ENCODE assay signal across 29 cellular contexts in the genomic region with DNA sequence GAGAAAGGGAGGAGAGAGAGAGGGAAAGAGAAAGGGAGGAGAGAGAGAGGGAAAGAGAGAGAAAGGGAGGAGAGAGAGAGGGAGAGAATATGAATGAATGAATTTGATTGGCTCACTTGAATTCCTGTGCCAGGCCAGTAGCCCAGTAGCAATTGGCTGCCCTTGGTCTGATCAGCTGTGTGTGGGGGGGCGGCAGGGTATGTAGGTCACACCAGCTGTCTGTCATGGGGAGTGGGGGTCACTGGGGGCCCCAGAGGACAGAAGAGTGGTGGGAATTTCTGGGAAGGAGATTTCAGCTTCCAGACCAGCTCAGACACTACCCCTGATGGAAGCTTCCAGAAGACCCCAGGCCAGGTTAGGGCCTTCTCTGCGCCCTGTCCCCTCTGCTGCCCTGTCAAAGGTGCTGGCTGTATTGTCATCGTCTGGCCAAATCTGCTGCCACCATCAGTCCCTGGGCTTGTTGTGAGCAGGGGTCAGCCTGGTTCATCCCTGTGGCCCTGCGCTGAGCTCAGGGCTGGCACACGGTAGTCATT. TPM values are rescaled to one million over a fixed set of nuclear protein-coding genes. Genes with fewer than 3 reads are reported as not detected.
"Had no signal": no experiment of that assay in that cellular context is flagged by ENCODE, and none has a peak within 500 bp of the region (broad histone marks: within the 10 kb centered on the region; RNA-seq: fewer than 3 reads in every experiment).

No MANE protein-coding gene starts in this region.

- ATAC-seq: activated T-cell treated with anti-CD3 and anti-CD28 coated beads, Interleukin-2, amount 50 U/mL, for 4 hours; body of pancreas; T-helper 17 cell had no signal

- H3K36me3 Mint-ChIP-seq: activated CD4-positive, alpha-beta memory T cell treated with anti-CD3 and anti-CD28 coated beads for 36 hours; activated naive CD8-positive, alpha-beta T cell treated with anti-CD3 and anti-CD28 coated beads, Interleukin-2, amount 10 ng/mL, durations not matched to agents 7 days and 5 days had no signal

- H3K27ac ChIP-seq: ascending aorta, body of pancreas, KMS-11 had no signal

- H3K4me3 Mint-ChIP-seq: activated B cell treated with CpG ODN at 0.5 μM for 24 hours; activated CD4-positive, alpha-beta memory T cell treated with anti-CD3 and anti-CD28 coated beads for 36 hours; activated CD4-positive, alpha-beta T cell treated with anti-CD3 and anti-CD28 coated beads, Interleukin-2, amount 10 ng/mL, durations not matched to agents 24 days and 14 days; activated naive CD8-positive, alpha-beta T cell treated with anti-CD3 and anti-CD28 coated beads, Interleukin-2, amount 10 ng/mL, durations not matched to agents 7 days and 5 days; activated T-cell treated with anti-CD3 and anti-CD28 coated beads, Interleukin-2, amount 50 U/mL, for 4 hours; T-helper 17 cell had no signal

- H3K27ac Mint-ChIP-seq: activated B cell treated with CpG ODN at 0.5 μM for 24 hours; activated CD4-positive, alpha-beta memory T cell treated with anti-CD3 and anti-CD28 coated beads for 36 hours; activated CD4-positive, alpha-beta T cell treated with anti-CD3 and anti-CD28 coated beads, Interleukin-2, amount 10 ng/mL, durations not matched to agents 24 days and 14 days; activated naive CD8-positive, alpha-beta T cell treated with anti-CD3 and anti-CD28 coated beads, Interleukin-2, amount 10 ng/mL, durations not matched to agents 7 days and 5 days; T-helper 17 cell had no signal

- H3K4me1 ChIP-seq: ascending aorta had no signal

- H3K9me3 ChIP-seq: ascending aorta, body of pancreas had no signal

- H3K4me1 Mint-ChIP-seq: activated B cell treated with CpG ODN at 0.5 μM for 24 hours; activated CD4-positive, alpha-beta T cell treated with anti-CD3 and anti-CD28 coated beads, Interleukin-2, amount 10 ng/mL, durations not matched to agents 24 days and 14 days; activated naive CD8-positive, alpha-beta T cell treated with anti-CD3 and anti-CD28 coated beads, Interleukin-2, amount 10 ng/mL, durations not matched to agents 7 days and 5 days had no signal

- H3K9me3 Mint-ChIP-seq: activated B cell treated with CpG ODN at 0.5 μM for 24 hours; activated CD4-positive, alpha-beta memory T cell treated with anti-CD3 and anti-CD28 coated beads for 36 hours; activated CD4-positive, alpha-beta T cell treated with anti-CD3 and anti-CD28 coated beads, Interleukin-2, amount 10 ng/mL, durations not matched to agents 24 days and 14 days; activated naive CD8-positive, alpha-beta T cell treated with anti-CD3 and anti-CD28 coated beads, Interleukin-2, amount 10 ng/mL, durations not matched to agents 7 days and 5 days; activated T-cell treated with anti-CD3 and anti-CD28 coated beads, Interleukin-2, amount 50 U/mL, for 4 hours had no signal

- H3K27me3 ChIP-seq: ascending aorta, body of pancreas had no signal

- DNase-seq: activated B cell treated with CpG ODN at 0.5 μM for 24 hours; activated CD4-positive, alpha-beta memory T cell treated with anti-CD3 and anti-CD28 coated beads for 36 hours; activated CD4-positive, alpha-beta T cell treated with anti-CD3 and anti-CD28 coated beads for 1 hour; activated CD4-positive, alpha-beta T cell treated with anti-CD3 and anti-CD28 coated beads, Interleukin-2, amount 10 ng/mL, durations not matched to agents 24 days and 14 days; activated CD8-positive, alpha-beta memory T cell treated with anti-CD3 and anti-CD28 coated beads for 24 hours; activated gamma-delta T cell; activated naive CD4-positive, alpha-beta T cell treated with anti-CD3 and anti-CD28 coated beads, Interleukin-2, amount 50 U/mL, for 16 hours; activated naive CD8-positive, alpha-beta T cell treated with anti-CD3 and anti-CD28 coated beads, Interleukin-2, amount 10 ng/mL, durations not matched to agents 7 days and 5 days; activated T-cell treated with anti-CD3 and anti-CD28 coated beads, Interleukin-2, amount 50 U/mL, for 4 hours; body of pancreas; NCI-H1092; NCI-H1417 treated with DMSO at 0.1 percent for 48 hours; NCI-H1694; NCI-H2029; NCI-H2107; NCI-H2171 treated with DMSO at 0.1 percent for 48 hours; NCI-H226; NCI-H526 treated with DMSO at 0.1 percent for 48 hours; NCI-H82; SIG-M5; T-helper 17 cell; T-helper 9 cell had no signal

- FAIRE-seq: bronchial epithelial cell had no signal

- H3K36me3 ChIP-seq: ascending aorta had no signal

- H3K4me3 ChIP-seq: ascending aorta, body of pancreas had no signal

RNA-seq across cellular contexts. Expression of gene MPPED1, which starts 21.1 kb away (rescaled TPM):
- total RNA-seq: activated B cell treated with CpG ODN at 0.5 μM for 24 hours; activated CD4-positive, alpha-beta memory T cell treated with anti-CD3 and anti-CD28 coated beads for 36 hours; activated CD4-positive, alpha-beta T cell treated with anti-CD3 and anti-CD28 coated beads, Interleukin-2, amount 10 ng/mL, durations not matched to agents 24 days and 14 days; activated naive CD8-positive, alpha-beta T cell treated with anti-CD3 and anti-CD28 coated beads, Interleukin-2, amount 10 ng/mL, durations not matched to agents 7 days and 5 days; activated T-cell treated with anti-CD3 and anti-CD28 coated beads, Interleukin-2, amount 50 U/mL, for 4 hours; ascending aorta; body of pancreas; bronchial epithelial cell; MCF 10A; NCI-H460; OCI-LY7; RPMI7951; T-helper 17 cell had no signal
